ENCODE assay signal across 1 cellular context in genomic region chr4:94897023-94897422, GRCh38.
TF ChIP-seq lines count a peak whose summit lies in the region.

No MANE protein-coding gene starts in this region.

TF ChIP-seq in K562, 482 proteins besides CTCF, POLR2A, EP300 and RAD21 (continued from another document and continues in another):
- TF ChIP-seq CUX1 (CRISPR knock-in tag; IDR thresholded peaks at IDR 0.05) (no peak), ZSCAN32 (CRISPR knock-in tag; IDR thresholded peaks at IDR 0.05) (no peak), ZNF124 (CRISPR knock-in tag; IDR thresholded peaks at IDR 0.05) (no peak), FOXJ2 (tag; IDR thresholded peaks at IDR 0.05) (peak; percentile 66; the same call in 1 of the 2 replicates), U2AF1 (optimal IDR thresholded peaks at IDR 0.05; ENCODE audit: low read depth, low read length) (no peak), PCBP1 (IDR thresholded peaks at IDR 0.05; ENCODE audit: low read depth, low read length, poor library complexity, severe bottlenecking) (no peak), IRF9 (tag; IDR thresholded peaks at IDR 0.05) (no peak), NEUROD1 (IDR thresholded peaks at IDR 0.05; ENCODE audit: borderline replicate concordance, low read depth, low read length, partially characterized antibody) (no peak), PHB (CRISPR knock-in tag; IDR thresholded peaks at IDR 0.05) (no peak), E2F6 (IDR thresholded peaks at IDR 0.05; ENCODE audit: borderline replicate concordance in 1 of 2, extremely low read depth in 1 of 2, insufficient read depth in 1 of 2, insufficient read length in 1 of 2, low read depth in 1 of 2, low read length in 1 of 2, poor library complexity in 1 of 2, severe bottlenecking in 1 of 2) (no peak), BACH1 (tag; IDR thresholded peaks at IDR 0.05) (no peak), ARID3A (IDR thresholded peaks at IDR 0.05; ENCODE audit: borderline replicate concordance, low read depth, low read length) (no peak), STAG1 (CRISPR knock-in tag; IDR thresholded peaks at IDR 0.05; ENCODE audit: borderline replicate concordance) (no peak), IRF2 (CRISPR knock-in tag; IDR thresholded peaks at IDR 0.05) (no peak), CBX1 (IDR thresholded peaks at IDR 0.05; ENCODE audit: low read depth) (no peak), SMC3 (conservative IDR thresholded peaks at IDR 0.05; ENCODE audit: insufficient read depth, low read depth, low read length) (no peak), FOXJ3 (CRISPR knock-in tag; IDR thresholded peaks at IDR 0.05) (no peak), DPF2 (IDR thresholded peaks at IDR 0.05) (peak; percentile 50; the same call in 1 of the 2 replicates), MAZ (CRISPR knock-in tag; conservative IDR thresholded peaks at IDR 0.05 in 1 of 2, IDR thresholded peaks at IDR 0.05 in 1 of 2) (no peak), CHD4 (IDR thresholded peaks at IDR 0.05; ENCODE audit: insufficient read depth, insufficient replicate concordance, low read depth, low read length, poor library complexity, severe bottlenecking) (no peak), NFE2L1 (tag; IDR thresholded peaks at IDR 0.05; ENCODE audit: borderline replicate concordance, low read depth) (no peak), TCF3 (CRISPR knock-in tag; IDR thresholded peaks at IDR 0.05) (peak; percentile 55), LARP7 (IDR thresholded peaks at IDR 0.05) (no peak), POLR2AphosphoS5 (IDR thresholded peaks at IDR 0.05; ENCODE audit: control insufficient read depth, insufficient read depth, low read depth, low read length) (no peak), ZNF707 (CRISPR knock-in tag; conservative IDR thresholded peaks at IDR 0.05) (no peak), ZNF280A (IDR thresholded peaks at IDR 0.05; ENCODE audit: low read depth, partially characterized antibody) (no peak), RBFOX2 (IDR thresholded peaks at IDR 0.05; ENCODE audit: low read depth, low read length) (no peak), TEAD4 (IDR thresholded peaks at IDR 0.05; ENCODE audit: low read length) (peak; percentile 41), TEAD4 (CRISPR knock-in tag; IDR thresholded peaks at IDR 0.05; ENCODE audit: borderline replicate concordance) (no peak), MTA1 (IDR thresholded peaks at IDR 0.05; ENCODE audit: borderline replicate concordance) (no peak), FOXK1 (CRISPR knock-in tag; IDR thresholded peaks at IDR 0.05; ENCODE audit: borderline replicate concordance) (no peak), MEIS2 (IDR thresholded peaks at IDR 0.05; ENCODE audit: partially characterized antibody) (no peak), SPI1 (IDR thresholded peaks at IDR 0.05; ENCODE audit: borderline replicate concordance, low read depth, low read length) (no peak), ZNF23 (CRISPR knock-in tag; IDR thresholded peaks at IDR 0.05) (no peak), CHAMP1 (IDR thresholded peaks at IDR 0.05) (no peak), SIN3B (IDR thresholded peaks at IDR 0.05; ENCODE audit: low read depth) (no peak), ZNF175 (CRISPR knock-in tag; IDR thresholded peaks at IDR 0.05; ENCODE audit: low read depth) (no peak), TBL1XR1 (IDR thresholded peaks at IDR 0.05; ENCODE audit: low read length in 2 of 2) (no peak), NFIC (IDR thresholded peaks at IDR 0.05) (peak; percentile 66), C11orf30 (IDR thresholded peaks at IDR 0.05; ENCODE audit: low read depth) (no peak), ARID1B (IDR thresholded peaks at IDR 0.05) (peak; percentile 65), TOE1 (IDR thresholded peaks at IDR 0.05; ENCODE audit: borderline replicate concordance) (no peak), TOE1 (CRISPR knock-in tag; IDR thresholded peaks at IDR 0.05; ENCODE audit: borderline replicate concordance, low read depth) (no peak), ELF2 (CRISPR knock-in tag; IDR thresholded peaks at IDR 0.05) (no peak), ZNF764 (CRISPR knock-in tag; IDR thresholded peaks at IDR 0.05; ENCODE audit: low read depth) (no peak), ZNF75A (CRISPR knock-in tag; IDR thresholded peaks at IDR 0.05) (no peak), MTF1 (CRISPR knock-in tag; IDR thresholded peaks at IDR 0.05; ENCODE audit: borderline replicate concordance) (no peak), FOXA3 (CRISPR knock-in tag; conservative IDR thresholded peaks at IDR 0.05 in 1 of 2, IDR thresholded peaks at IDR 0.05 in 1 of 2) (peak; percentile 64 to 72; a peak in 3 of 4 replicates), TAL1 (IDR thresholded peaks at IDR 0.05) (peak; percentile 65), CCAR2 (IDR thresholded peaks at IDR 0.05; ENCODE audit: low read depth, low read length) (no peak), NFRKB (IDR thresholded peaks at IDR 0.05; ENCODE audit: low read depth) (no peak), L3MBTL2 (IDR thresholded peaks at IDR 0.05) (no peak), SAP30 (IDR thresholded peaks at IDR 0.05; ENCODE audit: borderline replicate concordance, insufficient read depth, low read depth, low read length, poor library complexity, severe bottlenecking) (no peak), SRSF3 (IDR thresholded peaks at IDR 0.05; ENCODE audit: insufficient read depth, low read length) (no peak), YBX1 (IDR thresholded peaks at IDR 0.05) (no peak), XRCC4 (IDR thresholded peaks at IDR 0.05; ENCODE audit: extremely low read depth, insufficient read depth, insufficient read length) (no peak), DNMT1 (IDR thresholded peaks at IDR 0.05) (no peak), SNAPC5 (CRISPR knock-in tag; IDR thresholded peaks at IDR 0.05) (no peak), KAT7 (CRISPR knock-in tag; IDR thresholded peaks at IDR 0.05; ENCODE audit: borderline replicate concordance) (no peak)
